Comparison of ENCODE assay signal across 1 cellular context in the genomic region with DNA sequence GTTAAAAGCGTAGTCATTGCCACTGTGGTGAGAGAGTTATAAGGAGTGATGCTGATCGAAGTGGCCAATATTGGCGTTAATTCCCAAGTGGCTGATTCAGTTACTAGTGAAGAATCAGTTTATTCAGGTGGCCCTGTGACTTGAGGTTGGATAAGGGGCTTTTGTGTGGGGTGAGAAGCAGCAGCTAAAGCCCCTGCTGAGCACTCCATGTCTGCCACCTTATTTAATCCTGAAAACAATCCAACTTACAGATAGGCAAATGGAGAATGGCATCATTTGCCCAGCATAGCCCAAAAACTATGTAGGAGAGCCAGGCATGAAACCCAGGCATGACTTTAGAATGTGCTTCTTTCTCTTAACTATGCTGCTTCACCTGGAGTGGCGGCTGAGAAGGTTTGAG.
TF ChIP-seq lines count a peak whose summit lies in the region.

No MANE protein-coding gene starts in this region.

TF ChIP-seq in IMR-90, 13 proteins besides CTCF, POLR2A, EP300 and RAD21:
- TF ChIP-seq ELK1 (IDR thresholded peaks at IDR 0.05; ENCODE audit: borderline replicate concordance, low read depth, low read length) = no peak
- TF ChIP-seq SMC3 (IDR thresholded peaks at IDR 0.05; ENCODE audit: low read depth, low read length) = no peak
- no peak for TF ChIP-seq USF2 (IDR thresholded peaks at IDR 0.05; ENCODE audit: low read depth, low read length)
